In genomic region chr17:75906143-75906884, GRCh38 we compare ENCODE assay signal across 1 cellular context.
TF ChIP-seq lines count a peak whose summit lies in the region.

No MANE protein-coding gene starts in this region.

TF ChIP-seq in HepG2, 621 proteins besides CTCF, POLR2A, EP300 and RAD21 (continued from another document and continues in another):
- no peak for TF ChIP-seq ZNF639 (CRISPR knock-in tag; conservative IDR thresholded peaks at IDR 0.05)
- no peak for TF ChIP-seq TCF7 (IDR thresholded peaks at IDR 0.05; ENCODE audit: low read depth)
- TF ChIP-seq ZNF784 (CRISPR knock-in tag; IDR thresholded peaks at IDR 0.05; ENCODE audit: borderline replicate concordance), result no peak
- no peak for TF ChIP-seq ZNF138 (CRISPR knock-in tag; IDR thresholded peaks at IDR 0.05; ENCODE audit: low read depth)
- TF ChIP-seq ZC3H4 (CRISPR knock-in tag; IDR thresholded peaks at IDR 0.05; ENCODE audit: borderline replicate concordance), result no peak
- TF ChIP-seq TARDBP (CRISPR knock-in tag; IDR thresholded peaks at IDR 0.05), result no peak
- TF ChIP-seq ZBTB7A (CRISPR knock-in tag; IDR thresholded peaks at IDR 0.05), result 0 out of 2 replicates have a peak, but pooled peaks have one; percentile 51
- no peak for TF ChIP-seq LRRFIP1 (CRISPR knock-in tag; conservative IDR thresholded peaks at IDR 0.05)
- no peak for TF ChIP-seq KMT2A (CRISPR knock-in tag; IDR thresholded peaks at IDR 0.05)
- TF ChIP-seq ZFP90 (CRISPR knock-in tag; IDR thresholded peaks at IDR 0.05; ENCODE audit: borderline replicate concordance), result no peak
- no peak for TF ChIP-seq NKX3-1 (CRISPR knock-in tag; IDR thresholded peaks at IDR 0.05)
- TF ChIP-seq ZNF10 (CRISPR knock-in tag; IDR thresholded peaks at IDR 0.05; ENCODE audit: borderline replicate concordance, low read depth), result no peak
- no peak for TF ChIP-seq ZNF280D (CRISPR knock-in tag; IDR thresholded peaks at IDR 0.05)
- no peak for TF ChIP-seq ZNF672 (CRISPR knock-in tag; IDR thresholded peaks at IDR 0.05)
- no peak for TF ChIP-seq TP53 (CRISPR knock-in tag; conservative IDR thresholded peaks at IDR 0.05)
- no peak for TF ChIP-seq BATF2 (CRISPR knock-in tag; IDR thresholded peaks at IDR 0.05)
- no peak for TF ChIP-seq MEIS1 (CRISPR knock-in tag; IDR thresholded peaks at IDR 0.05; ENCODE audit: borderline replicate concordance)
- TF ChIP-seq ZHX1 (CRISPR knock-in tag; IDR thresholded peaks at IDR 0.05; ENCODE audit: low read depth), result no peak
- TF ChIP-seq ZNF687 (CRISPR knock-in tag; IDR thresholded peaks at IDR 0.05), result peak; percentile 64
- no peak for TF ChIP-seq SMARCC2 (IDR thresholded peaks at IDR 0.05)
- no peak for TF ChIP-seq RFX5 (IDR thresholded peaks at IDR 0.05; ENCODE audit: low read depth, low read length)
- TF ChIP-seq GPN1 (CRISPR knock-in tag; IDR thresholded peaks at IDR 0.05; ENCODE audit: borderline replicate concordance), result no peak
- no peak for TF ChIP-seq ZNF383 (CRISPR knock-in tag; IDR thresholded peaks at IDR 0.05; ENCODE audit: borderline replicate concordance)
- TF ChIP-seq ASH2L (IDR thresholded peaks at IDR 0.05; ENCODE audit: insufficient read length, low read depth, low read length), result no peak
- TF ChIP-seq KLF12 (CRISPR knock-in tag; IDR thresholded peaks at IDR 0.05; ENCODE audit: borderline replicate concordance), result no peak
- TF ChIP-seq NAIF1 (CRISPR knock-in tag; IDR thresholded peaks at IDR 0.05; ENCODE audit: borderline replicate concordance), result no peak
- TF ChIP-seq ZSCAN20 (CRISPR knock-in tag; IDR thresholded peaks at IDR 0.05; ENCODE audit: borderline replicate concordance), result no peak
- TF ChIP-seq NCOA1 (CRISPR knock-in tag; IDR thresholded peaks at IDR 0.05), result no peak
- TF ChIP-seq KDM2A (CRISPR knock-in tag; IDR thresholded peaks at IDR 0.05; ENCODE audit: borderline replicate concordance, low read depth), result peak; percentile 29; the same call in 1 of the 2 replicates
- no peak for TF ChIP-seq ZNF17 (CRISPR knock-in tag; IDR thresholded peaks at IDR 0.05)
- TF ChIP-seq JUND (CRISPR knock-in tag; IDR thresholded peaks at IDR 0.05), result no peak
- TF ChIP-seq ARNTL (CRISPR knock-in tag; IDR thresholded peaks at IDR 0.05), result no peak
- no peak for TF ChIP-seq HOXA3 (CRISPR knock-in tag; IDR thresholded peaks at IDR 0.05)
- 0 out of 2 replicates have a peak, but pooled peaks have one; percentile 22 for TF ChIP-seq HINFP (CRISPR knock-in tag; IDR thresholded peaks at IDR 0.05; ENCODE audit: low read depth)
- TF ChIP-seq CREB3 (CRISPR knock-in tag; IDR thresholded peaks at IDR 0.05), result no peak
